Comparison of ENCODE assay signal across 19 cellular contexts in genomic region chr10:46001187-46001756, GRCh38. TPM values are rescaled to one million over a fixed set of nuclear protein-coding genes. Genes with fewer than 3 reads are reported as not detected.
DNase-seq lines count a peak whose midpoint lies in the region; ATAC-seq, FAIRE-seq and TF ChIP-seq lines count a peak whose summit lies in the region.
"Had no signal": no experiment of that assay in that cellular context is flagged by ENCODE, and none has a peak within 500 bp of the region (broad histone marks: within the 10 kb centered on the region; RNA-seq: fewer than 3 reads in every experiment).

No MANE protein-coding gene starts in this region.

- POLR2A ChIA-PET in K562 (lab: Yijun Ruan, JAX) = interaction anchor here (1.0 to 2.9 kb wide), 9 partner anchors 9 to 31 kb away, joined by 4 to 37 read pairs (median 7); partner anchors contain the start of gene NCOA4

- no peaks in the 10 kb centered on the region for H4K20me1 ChIP-seq in K562 (replicated peaks; ENCODE audit: control insufficient read depth, insufficient read depth, low read length)

- ATAC-seq in K562 (peak; percentile 95), foreskin keratinocyte (no peak), GM21737 (IDR thresholded peaks at IDR 0.05; ENCODE audit: unreplicated experiment) (no peak)
- ATAC-seq in stimulated activated effector memory CD8-positive, alpha-beta T cell treated with anti-CD3 and anti-CD28 coated beads, Interleukin-12 subunit alpha, Interleukin-12 subunit beta, amount 100 ng/mL, for 72 hours = no peak

- no peak for DNase-seq in activated naive CD4-positive, alpha-beta T cell (lab: John Stamatoyannopoulos, UW)
- DNase-seq in K562 (ENCODE audit: extremely low read depth in 1 of 4, low spot score in 3 of 4) (peak; percentile 90 to 99 (median 93)), tibial artery (no peak), foreskin keratinocyte (no peak)
- no peak for DNase-seq in stimulated activated effector memory CD8-positive, alpha-beta T cell treated with anti-CD3 and anti-CD28 coated beads, Interleukin-12 subunit alpha, Interleukin-12 subunit beta, amount 100 ng/mL, for 72 hours (ENCODE audit: low spot score in 2 of 2)
- DNase-seq: DMS 273 treated with DMSO at 0.1 percent for 48 hours, H9, NCI-H1105 treated with DMSO at 0.1 percent for 48 hours, NCI-H1694 treated with DMSO at 0.1 percent for 48 hours, NCI-H2107, NCI-H345, NCI-H526, RPMI8226 had no signal

- TF ChIP-seq CTCF in K562 (IDR thresholded peaks at IDR 0.05 in 2 of 3, conservative IDR thresholded peaks at IDR 0.05 in 1 of 3; ENCODE audit: insufficient read depth in 2 of 3, low read depth in 1 of 3, low read length in 3 of 3) (no peak), tibial artery (IDR thresholded peaks at IDR 0.05) (no peak), foreskin keratinocyte (conservative IDR thresholded peaks at IDR 0.05) (no peak)

- no peak overlapping the region for H3K9ac ChIP-seq in HUES6 (ENCODE audit: low read length)
- peak overlapping the region in 1 of 2 experiments; percentile 62; a peak in 2 of 4 replicates for H3K9ac ChIP-seq in K562 (ENCODE audit: insufficient read depth in 1 of 2, low read depth in 2 of 2, low read length in 2 of 2)

- peak overlapping the region; percentile 30 for H3K27ac Mint-ChIP-seq in activated naive CD4-positive, alpha-beta T cell treated with anti-CD3 and anti-CD28 coated beads, Interleukin-2, amount 50 U/mL, for 24 hours
- peak overlapping the region; percentile 48 for H3K27ac Mint-ChIP-seq in stimulated activated effector memory CD8-positive, alpha-beta T cell treated with anti-CD3 and anti-CD28 coated beads, Interleukin-12 subunit alpha, Interleukin-12 subunit beta, amount 100 ng/mL, for 72 hours

- no peaks in the 10 kb centered on the region for H3K9me1 ChIP-seq in K562 (ENCODE audit: control insufficient read depth, insufficient read depth, low read length)

- H3K9me3 Mint-ChIP-seq in activated naive CD4-positive, alpha-beta T cell treated with anti-CD3 and anti-CD28 coated beads, Interleukin-2, amount 50 U/mL, for 24 hours = no peaks in the 10 kb centered on the region
- no peaks in the 10 kb centered on the region for H3K9me3 Mint-ChIP-seq in stimulated activated effector memory CD8-positive, alpha-beta T cell treated with anti-CD3 and anti-CD28 coated beads, Interleukin-12 subunit alpha, Interleukin-12 subunit beta, amount 100 ng/mL, for 72 hours
- H3K9me3 Mint-ChIP-seq: H9 had no signal

- H2AFZ ChIP-seq in K562 (ENCODE audit: low read depth, low read length) = 0 out of 2 replicates have a peak overlapping the region, but pooled peaks have one; percentile 6

- no peaks in the 10 kb centered on the region for H3K27me3 Mint-ChIP-seq in activated naive CD4-positive, alpha-beta T cell treated with anti-CD3 and anti-CD28 coated beads, Interleukin-2, amount 50 U/mL, for 24 hours

- H3K36me3 Mint-ChIP-seq in activated naive CD4-positive, alpha-beta T cell treated with anti-CD3 and anti-CD28 coated beads, Interleukin-2, amount 50 U/mL, for 24 hours = peaks cover 19% of the 10 kb centered on the region
- H3K36me3 Mint-ChIP-seq in stimulated activated effector memory CD8-positive, alpha-beta T cell treated with anti-CD3 and anti-CD28 coated beads, Interleukin-12 subunit alpha, Interleukin-12 subunit beta, amount 100 ng/mL, for 72 hours = peaks cover 99% of the 10 kb centered on the region

- H3K36me3 ChIP-seq in HUES6 (ENCODE audit: control insufficient read depth, insufficient read depth, low read length) (peaks cover 86% of the 10 kb centered on the region), K562 (ENCODE audit: control insufficient read depth, insufficient read depth, low read length) (peaks cover 87% of the 10 kb centered on the region), tibial artery (peaks cover 56 to 89% (median 72%) of the 10 kb centered on the region in 3 donors)

- in situ Hi-C loops in K562 (cut with MboI) = no loop called here

- H3K27me3 ChIP-seq in HUES6 (ENCODE audit: control insufficient read depth, insufficient read depth, low read length) (no peaks in the 10 kb centered on the region), K562 (ENCODE audit: control insufficient read depth in 2 of 2, insufficient read depth in 2 of 2, low read length in 2 of 2) (no peaks in the 10 kb centered on the region), tibial artery (no peaks in the 10 kb centered on the region), foreskin keratinocyte (no peaks in the 10 kb centered on the region)

- FAIRE-seq in K562 (lab: Jason Lieb, UNC) = no peak

- CTCF ChIA-PET in K562 (lab: Yijun Ruan, JAX; ENCODE audit: low intra/inter-chr PET ratio) = no interaction called here

- WGBS in K562 (ENCODE audit: insufficient coverage, low coverage, missing lambda C conversion rate) = 2% methylated on average over 5 of the region's 5 CpGs

- no peak overlapping the region for H3K4me3 Mint-ChIP-seq in activated naive CD4-positive, alpha-beta T cell treated with anti-CD3 and anti-CD28 coated beads, Interleukin-2, amount 50 U/mL, for 24 hours
- no peak overlapping the region for H3K4me3 Mint-ChIP-seq in stimulated activated effector memory CD8-positive, alpha-beta T cell treated with anti-CD3 and anti-CD28 coated beads, Interleukin-12 subunit alpha, Interleukin-12 subunit beta, amount 100 ng/mL, for 72 hours
- H3K4me3 Mint-ChIP-seq: H9 had no signal

- intact Hi-C loops in K562 (cut with micrococcal nuclease) (loop anchor here (1.0 to 2.0 kb wide), 2 partner anchors 18 to 22 kb away; no protein-coding TSS in a partner anchor), tibial artery (cut with DNase I; ENCODE audit: low total_unique reads) (no loop called here)

- 0 out of 4 replicates have a peak, but pooled peaks have one; percentile 9 to 16 for TF ChIP-seq RAD21 in K562 (CRISPR knock-in tag; conservative IDR thresholded peaks at IDR 0.05 in 1 of 2, IDR thresholded peaks at IDR 0.05 in 1 of 2)

- TF ChIP-seq EP300 in K562 (IDR thresholded peaks at IDR 0.05; ENCODE audit: low read length) = peak; percentile 100

- H3K4me1 Mint-ChIP-seq in activated naive CD4-positive, alpha-beta T cell treated with anti-CD3 and anti-CD28 coated beads, Interleukin-2, amount 50 U/mL, for 24 hours = peaks cover 10% of the 10 kb centered on the region
- H3K4me1 Mint-ChIP-seq in stimulated activated effector memory CD8-positive, alpha-beta T cell treated with anti-CD3 and anti-CD28 coated beads, Interleukin-12 subunit alpha, Interleukin-12 subunit beta, amount 100 ng/mL, for 72 hours = no peaks in the 10 kb centered on the region

- 0 out of 2 replicates have a peak overlapping the region, but pooled peaks have one; percentile 14 for H3K27ac ChIP-seq in HUES6 (ENCODE audit: low read depth, low read length)
- peak overlapping the region; percentile 86 for H3K27ac ChIP-seq in K562 (ENCODE audit: extremely low read depth, low read depth, low read length)
- H3K27ac ChIP-seq in tibial artery = no peak overlapping the region
- H3K27ac ChIP-seq in foreskin keratinocyte = no peak overlapping the region

- peaks cover 53% of the 10 kb centered on the region for H3K79me2 ChIP-seq in K562 (ENCODE audit: control insufficient read depth, insufficient read depth, low read length)

- H3K4me3 ChIP-seq in HUES6 (ENCODE audit: low read depth, low read length) (no peak overlapping the region), K562 (no peak overlapping the region), tibial artery (no peak overlapping the region)

- peak overlapping the region; percentile 57 for H3K4me2 ChIP-seq in K562 (ENCODE audit: insufficient read depth, low read length)

- H3K4me1 ChIP-seq in HUES6 (ENCODE audit: control insufficient read depth, insufficient read depth, low read length) (peaks cover 11% of the 10 kb centered on the region; the same call in 1 of the 2 replicates), K562 (replicated peaks in 1 of 2; ENCODE audit: control insufficient read depth in 2 of 2, insufficient read depth in 2 of 2, low read length in 2 of 2) (peaks cover 16 to 41% of the 10 kb centered on the region in 2 experiments; a peak in 4 of 5 replicates), tibial artery (no peaks in the 10 kb centered on the region), foreskin keratinocyte (peaks cover 6% of the 10 kb centered on the region)

- no peak for TF ChIP-seq POLR2A in K562 (conservative IDR thresholded peaks at IDR 0.05)

- no peaks in the 10 kb centered on the region for H3K9me3 ChIP-seq in HUES6 (ENCODE audit: control insufficient read depth, insufficient read depth, low read depth, low read length)
- 0 out of 2 replicates have a peak, but pooled peaks cover 2% of the 10 kb centered on the region for H3K9me3 ChIP-seq in K562 (replicated peaks; ENCODE audit: control insufficient read depth, insufficient read depth, low read depth, low read length)
- no peaks in the 10 kb centered on the region for H3K9me3 ChIP-seq in tibial artery

- no TSS peak for BruUV-seq in K562 (replicated peaks; lab: Mats Ljungman, UMichigan)

RNA-seq across cellular contexts. Expression of gene TIMM23, which starts 29.0 kb away (rescaled TPM):
- 53.0 and 71.7 TPM in 2 replicates for total RNA-seq in K562 (2011; cell fraction: chromatin; rRNA removed; ENCODE audit: low replicate concordance)
- 60.0 and 64.7 TPM in 2 replicates for total RNA-seq in K562 (2011; cell fraction: nucleolus; rRNA removed)
- 77.5 and 101 TPM in 2 replicates for total RNA-seq in K562 (2011; cell fraction: nucleoplasm; rRNA removed)
- 183 and 192 TPM in 2 replicates for total RNA-seq in K562 (2014; rRNA removed)
- 150 and 165 TPM in 2 replicates for total RNA-seq in K562 (2014; rRNA removed; fragmentation: Illumina TruSeq; extraction: Trizol)
- total RNA-seq in K562 (2015; rRNA removed; fragmentation: Illumina TruSeq; extraction: Trizol) = 147 and 161 TPM in 2 replicates
- total RNA-seq in K562 (2021) = 148 and 150 TPM in 2 replicates
- polyA plus RNA-seq in K562 (2011; rRNA removed) = 186 and 280 TPM in 2 replicates
- polyA plus RNA-seq in K562 (2011; cell fraction: cytosol; rRNA removed) = 122 and 200 TPM in 2 replicates
- 45.3 and 66.2 TPM in 2 replicates for polyA plus RNA-seq in K562 (2011; cell fraction: nucleus; rRNA removed)
- 97.4 and 157 TPM in 2 replicates for polyA plus RNA-seq in K562 (2012)
- 214 and 226 TPM in 2 replicates for polyA plus RNA-seq in K562 (2014; fragmentation: Illumina TruSeq; extraction: Trizol)
- polyA plus RNA-seq in K562 (2014; fragmentation: Nextera tagmentation; extraction: Ambion mirVana) = 100 to 1,000 TPM; 158 to 214 TPM
- 230 and 238 TPM in 2 replicates for polyA plus RNA-seq in K562 (2014; rRNA removed)
- polyA minus RNA-seq in K562 (2011; rRNA and poly(A)+ RNA removed) = 176 and 223 TPM in 2 replicates
- polyA minus RNA-seq in K562 (2011; cell fraction: cytosol; rRNA and poly(A)+ RNA removed) = 56.4 and 87.4 TPM in 2 replicates
- 29.2 and 43.0 TPM in 2 replicates for polyA minus RNA-seq in K562 (2011; cell fraction: nucleus; rRNA and poly(A)+ RNA removed)
- total RNA-seq in foreskin keratinocyte = 96.5 and 103 TPM in 2 replicates
- 121 and 132 TPM in 2 replicates for polyA plus RNA-seq in foreskin keratinocyte

RNA-seq across cellular contexts. Expression of gene NCOA4, which starts 29.2 kb away (rescaled TPM):
- total RNA-seq in K562 (2011; cell fraction: chromatin; rRNA removed; ENCODE audit: low replicate concordance) = 56.1 and 85.1 TPM in 2 replicates
- 49.9 and 53.6 TPM in 2 replicates for total RNA-seq in K562 (2011; cell fraction: nucleolus; rRNA removed)
- total RNA-seq in K562 (2011; cell fraction: nucleoplasm; rRNA removed) = 62.1 and 74.5 TPM in 2 replicates
- total RNA-seq in K562 (2014; rRNA removed) (136 and 144 TPM in 2 replicates), K562 (2014; rRNA removed; fragmentation: Illumina TruSeq; extraction: Trizol) (200 and 222 TPM in 2 replicates), K562 (2015; rRNA removed; fragmentation: Illumina TruSeq; extraction: Trizol) (169 and 182 TPM in 2 replicates), K562 (2021) (136 TPM in 2 replicates), foreskin keratinocyte (131 and 135 TPM in 2 replicates)
- polyA plus RNA-seq in K562 (2011; rRNA removed) (237 and 283 TPM in 2 replicates), K562 (2014; fragmentation: Illumina TruSeq; extraction: Trizol) (146 and 181 TPM in 2 replicates), K562 (2014; fragmentation: Nextera tagmentation; extraction: Ambion mirVana) (100 to 1,000 TPM; 126 to 196 TPM), K562 (2014; rRNA removed) (89.8 and 108 TPM in 2 replicates), foreskin keratinocyte (44.8 and 51.0 TPM in 2 replicates)
- 98.1 and 135 TPM in 2 replicates for polyA plus RNA-seq in K562 (2011; cell fraction: cytosol; rRNA removed)
- 64.2 and 91.5 TPM in 2 replicates for polyA plus RNA-seq in K562 (2011; cell fraction: nucleus; rRNA removed)
- polyA plus RNA-seq in K562 (2012) = 122 and 153 TPM in 2 replicates
- polyA minus RNA-seq in K562 (2011; rRNA and poly(A)+ RNA removed) = 332 and 338 TPM in 2 replicates
- polyA minus RNA-seq in K562 (2011; cell fraction: cytosol; rRNA and poly(A)+ RNA removed) = 120 and 132 TPM in 2 replicates
- polyA minus RNA-seq in K562 (2011; cell fraction: nucleus; rRNA and poly(A)+ RNA removed) = 29.6 and 65.0 TPM in 2 replicates

RNA-seq across cellular contexts. Expression of gene MSMB, which starts 44.8 kb away (rescaled TPM):
- not detected in 2 replicates for total RNA-seq in K562 (2011; cell fraction: chromatin; rRNA removed; ENCODE audit: low replicate concordance)
- not detected in 2 replicates for total RNA-seq in K562 (2011; cell fraction: nucleolus; rRNA removed)
- not detected in 2 replicates for total RNA-seq in K562 (2011; cell fraction: nucleoplasm; rRNA removed)
- total RNA-seq in K562 (2014; rRNA removed) (not detected in 2 replicates), K562 (2014; rRNA removed; fragmentation: Illumina TruSeq; extraction: Trizol) (not detected in 2 replicates), K562 (2015; rRNA removed; fragmentation: Illumina TruSeq; extraction: Trizol) (not detected in 2 replicates), K562 (2021) (not detected in 2 replicates), foreskin keratinocyte (not detected in 2 replicates)
- polyA plus RNA-seq in K562 (2011; rRNA removed) (not detected in 2 replicates), K562 (2014; fragmentation: Illumina TruSeq; extraction: Trizol) (not detected in 2 replicates), K562 (2014; fragmentation: Nextera tagmentation; extraction: Ambion mirVana) (under 1 TPM in 1 of 2 experiments, not detected in 1; 0.21 TPM), K562 (2014; rRNA removed) (0.60 TPM in 1 of 2 replicates, not detected in the other), foreskin keratinocyte (not detected in 2 replicates)
- polyA plus RNA-seq in K562 (2011; cell fraction: cytosol; rRNA removed) = not detected in 2 replicates
- polyA plus RNA-seq in K562 (2011; cell fraction: nucleus; rRNA removed) = not detected in 2 replicates
- 0.21 and 0.53 TPM in 2 replicates for polyA plus RNA-seq in K562 (2012)
- polyA minus RNA-seq in K562 (2011; rRNA and poly(A)+ RNA removed) = not detected in 2 replicates
- polyA minus RNA-seq in K562 (2011; cell fraction: cytosol; rRNA and poly(A)+ RNA removed) = not detected in 2 replicates
- polyA minus RNA-seq in K562 (2011; cell fraction: nucleus; rRNA and poly(A)+ RNA removed) = not detected in 2 replicates
- total RNA-seq: A172, Daoy, H9 had no signal
- polyA plus RNA-seq: BJ had no signal

Comparison
In these comparisons a context has a peak if more than half of its experiments do, and no peak if none do; other contexts are left out.
1. DNase-seq: peak in K562 (4 of 4); none in activated naive CD4-positive, alpha-beta T cell (0 of 4), stimulated activated effector memory CD8-positive, alpha-beta T cell treated with anti-CD3 and anti-CD28 coated beads, Interleukin-12 subunit alpha, Interleukin-12 subunit beta, amount 100 ng/mL, for 72 hours (0 of 2), tibial artery (0 of 2) and foreskin keratinocyte (0 of 2).
2. H3K27ac ChIP-seq: peak in HUES6 (single experiment) and K562 (single experiment); none in tibial artery (0 of 2) and foreskin keratinocyte (single experiment).